ENCODE assay signal across 1 cellular context in genomic region chr21:41605178-41605933, GRCh38.
TF ChIP-seq lines count a peak whose summit lies in the region.

No MANE protein-coding gene starts in this region.

TF ChIP-seq in HepG2, 621 proteins besides CTCF, POLR2A, EP300 and RAD21 (continued from another document and continues in another):
- TF ChIP-seq ZBTB10 (CRISPR knock-in tag; IDR thresholded peaks at IDR 0.05; ENCODE audit: borderline replicate concordance) = no peak
- no peak for TF ChIP-seq ZNF207 (IDR thresholded peaks at IDR 0.05; ENCODE audit: borderline replicate concordance)
- TF ChIP-seq JARID2 (CRISPR knock-in tag; IDR thresholded peaks at IDR 0.05; ENCODE audit: insufficient replicate concordance) = no peak
- peak; percentile 57 for TF ChIP-seq SAP130 (CRISPR knock-in tag; IDR thresholded peaks at IDR 0.05; ENCODE audit: low read depth)
- TF ChIP-seq ZNF687 (CRISPR knock-in tag; IDR thresholded peaks at IDR 0.05) = peak; percentile 86
- peak; percentile 44; the same call in 1 of the 2 replicates for TF ChIP-seq ZNF605 (CRISPR knock-in tag; IDR thresholded peaks at IDR 0.05)
- no peak for TF ChIP-seq TP53 (CRISPR knock-in tag; conservative IDR thresholded peaks at IDR 0.05)
- TF ChIP-seq IRF1 (CRISPR knock-in tag; IDR thresholded peaks at IDR 0.05; ENCODE audit: low read depth) = no peak
- TF ChIP-seq SNAPC4 (CRISPR knock-in tag; IDR thresholded peaks at IDR 0.05) = no peak
- TF ChIP-seq ZNF552 (CRISPR knock-in tag; IDR thresholded peaks at IDR 0.05; ENCODE audit: borderline replicate concordance) = no peak
- peak; percentile 70; the same call in 1 of the 2 replicates for TF ChIP-seq NCOA2 (CRISPR knock-in tag; IDR thresholded peaks at IDR 0.05)
- TF ChIP-seq ZNF224 (CRISPR knock-in tag; IDR thresholded peaks at IDR 0.05) = no peak
- TF ChIP-seq ZNF235 (CRISPR knock-in tag; IDR thresholded peaks at IDR 0.05; ENCODE audit: borderline replicate concordance) = no peak
- TF ChIP-seq ZNF510 (CRISPR knock-in tag; IDR thresholded peaks at IDR 0.05; ENCODE audit: low read depth) = no peak
- no peak for TF ChIP-seq XRCC5 (optimal IDR thresholded peaks at IDR 0.05; ENCODE audit: low read length)
- TF ChIP-seq ZNF576 (CRISPR knock-in tag; IDR thresholded peaks at IDR 0.05) = no peak
- TF ChIP-seq ZFX (CRISPR knock-in tag; IDR thresholded peaks at IDR 0.05; ENCODE audit: low read depth) = peak; percentile 80
- TF ChIP-seq ZNF513 (CRISPR knock-in tag; conservative IDR thresholded peaks at IDR 0.05) = no peak
- TF ChIP-seq ZNF431 (CRISPR knock-in tag; IDR thresholded peaks at IDR 0.05; ENCODE audit: borderline replicate concordance, low read depth) = 0 out of 2 replicates have a peak, but pooled peaks have one; percentile 27
- peak; percentile 99 for TF ChIP-seq SP5 (CRISPR knock-in tag; IDR thresholded peaks at IDR 0.05; ENCODE audit: borderline replicate concordance, low read depth)
- no peak for TF ChIP-seq CAMTA2 (CRISPR knock-in tag; IDR thresholded peaks at IDR 0.05; ENCODE audit: borderline replicate concordance)
- no peak for TF ChIP-seq MED8 (CRISPR knock-in tag; IDR thresholded peaks at IDR 0.05; ENCODE audit: insufficient replicate concordance)
- no peak for TF ChIP-seq ZBTB42 (CRISPR knock-in tag; IDR thresholded peaks at IDR 0.05)
- TF ChIP-seq CREM (IDR thresholded peaks at IDR 0.05) = 0 out of 2 replicates have a peak, but pooled peaks have one; percentile 27
- TF ChIP-seq CREM (CRISPR knock-in tag; IDR thresholded peaks at IDR 0.05) = no peak
- TF ChIP-seq ZSCAN25 (CRISPR knock-in tag; IDR thresholded peaks at IDR 0.05) = no peak
- TF ChIP-seq PATZ1 (CRISPR knock-in tag; IDR thresholded peaks at IDR 0.05) = peak; percentile 76
- peak; percentile 63; the same call in 1 of the 2 replicates for TF ChIP-seq SOX5 (CRISPR knock-in tag; IDR thresholded peaks at IDR 0.05; ENCODE audit: borderline replicate concordance)
- TF ChIP-seq ZNF772 (CRISPR knock-in tag; IDR thresholded peaks at IDR 0.05) = peak; percentile 24; the same call in 1 of the 2 replicates
- no peak for TF ChIP-seq PRPF4 (IDR thresholded peaks at IDR 0.05; ENCODE audit: low read depth, low read length, poor library complexity, severe bottlenecking)
- no peak for TF ChIP-seq RBM39 (IDR thresholded peaks at IDR 0.05; ENCODE audit: low read depth, low read length, poor library complexity, severe bottlenecking)
- no peak for TF ChIP-seq PRMT3 (CRISPR knock-in tag; IDR thresholded peaks at IDR 0.05; ENCODE audit: borderline replicate concordance, low read depth)
- TF ChIP-seq PHF20 (CRISPR knock-in tag; IDR thresholded peaks at IDR 0.05) = no peak
- no peak for TF ChIP-seq ZNF446 (CRISPR knock-in tag; IDR thresholded peaks at IDR 0.05)
- TF ChIP-seq HNF1B (CRISPR knock-in tag; IDR thresholded peaks at IDR 0.05) = peak; percentile 66; the same call in 1 of the 2 replicates
- TF ChIP-seq ZNF75D (CRISPR knock-in tag; IDR thresholded peaks at IDR 0.05; ENCODE audit: borderline replicate concordance) = no peak
- peak; percentile 63; the same call in 1 of the 2 replicates for TF ChIP-seq NFKB2 (CRISPR knock-in tag; IDR thresholded peaks at IDR 0.05; ENCODE audit: borderline replicate concordance)
- no peak for TF ChIP-seq FUBP1 (CRISPR knock-in tag; IDR thresholded peaks at IDR 0.05; ENCODE audit: borderline replicate concordance)
- TF ChIP-seq ZNF350 (CRISPR knock-in tag; IDR thresholded peaks at IDR 0.05; ENCODE audit: borderline replicate concordance, low read depth) = peak; percentile 33; the same call in 1 of the 2 replicates
- peak in 1 of 2 experiments; percentile 56; a peak in 1 of 4 replicates for TF ChIP-seq KLF16 (CRISPR knock-in tag; IDR thresholded peaks at IDR 0.05)
- TF ChIP-seq ZNF569 (CRISPR knock-in tag; IDR thresholded peaks at IDR 0.05; ENCODE audit: borderline replicate concordance) = no peak
